ENCODE assay signal across 8 cellular contexts in the genomic region with DNA sequence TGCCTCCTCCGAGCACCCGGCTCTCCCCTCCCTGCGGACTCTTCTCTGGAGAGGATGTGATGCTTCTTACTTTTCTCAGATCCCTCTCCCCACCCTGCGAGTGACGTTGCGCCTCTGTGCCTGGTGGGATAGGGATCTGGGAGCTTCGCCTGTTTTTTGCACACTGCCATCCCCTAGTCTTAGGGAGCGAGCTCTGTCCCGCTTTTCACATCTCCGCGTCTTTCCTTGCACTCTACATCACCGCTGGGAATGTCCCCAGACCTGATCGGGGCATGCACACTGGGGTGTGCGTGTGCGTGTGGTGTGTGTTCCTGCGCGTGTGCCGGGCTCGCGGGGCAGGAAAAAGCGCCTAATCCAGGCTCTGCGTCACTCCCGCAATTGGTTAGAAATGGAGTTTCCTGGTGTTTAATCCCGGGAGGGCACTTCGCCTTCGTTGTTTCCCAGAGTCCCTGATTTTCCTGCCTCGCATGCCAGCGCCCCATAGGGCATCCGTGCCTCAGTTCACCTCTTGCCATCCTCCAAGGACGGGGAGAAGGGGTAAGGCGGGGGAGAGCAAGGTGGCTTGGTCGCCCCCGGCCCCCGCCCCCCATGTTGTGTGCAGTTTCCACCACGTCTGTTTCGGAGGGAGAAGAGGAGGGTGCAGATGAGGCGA. TPM values are rescaled to one million over a fixed set of nuclear protein-coding genes. Genes with fewer than 3 reads are reported as not detected.
DNase-seq lines count a peak whose midpoint lies in the region; ATAC-seq and TF ChIP-seq lines count a peak whose summit lies in the region.

No MANE protein-coding gene starts in this region.

- no peak for TF ChIP-seq CTCF in HFF-Myc (IDR thresholded peaks at IDR 0.05; ENCODE audit: low read depth, low read length, missing control alignments)

- H3K4me3 ChIP-seq in HFF-Myc (replicated peaks; ENCODE audit: low read depth, low read length) (peak overlapping the region; percentile 52), iPS-11a (ENCODE audit: low read depth, low read length) (peak overlapping the region; percentile 62)

- no peak for DNase-seq in HFF-Myc (ENCODE audit: extremely low read depth, low read depth)
- DNase-seq in amygdala (lab: John Stamatoyannopoulos, UW) = peak in 29 of 56 donors; percentile 5 to 77 (median 43)
- no peak for DNase-seq in sciatic nerve (ENCODE audit: low spot score)
- no peak for DNase-seq in DMS114 treated with DMSO at 0.1 percent for 48 hours (lab: John Stamatoyannopoulos, UW; ENCODE audit: unreplicated experiment)
- DNase-seq in OCI-M1 (lab: John Stamatoyannopoulos, UW) = no peak
- DNase-seq in COLO668 (lab: John Stamatoyannopoulos, UW; ENCODE audit: unreplicated experiment) = no peak
- DNase-seq in NCI-H1694 treated with DMSO at 0.1 percent for 48 hours (lab: John Stamatoyannopoulos, UW) = no peak

- ATAC-seq in sciatic nerve = peak; percentile 63

- intact Hi-C loops in sciatic nerve (cut with DNase I) = no loop called here

RNA-seq across cellular contexts. Expression of gene TBC1D1, which starts 0.9 kb away (rescaled TPM):
- total RNA-seq in sciatic nerve = 48.0 TPM

Comparison
In these comparisons a context has a peak if more than half of its experiments do, and no peak if none do; other contexts are left out.
1. DNase-seq: peak in amygdala (29 of 56); none in HFF-Myc (single experiment), sciatic nerve (single experiment), DMS114 treated with DMSO at 0.1 percent for 48 hours (single experiment), OCI-M1 (single experiment), COLO668 (single experiment) and NCI-H1694 treated with DMSO at 0.1 percent for 48 hours (single experiment).